1 cellular context compared by ENCODE assay signal in genomic region chr19:15538774-15539173, GRCh38.
TF ChIP-seq lines count a peak whose summit lies in the region.

No MANE protein-coding gene starts in this region.

TF ChIP-seq in liver, 16 proteins besides CTCF, POLR2A, EP300 and RAD21:
- peak; percentile 97 for TF ChIP-seq REST (IDR thresholded peaks at IDR 0.05)
- TF ChIP-seq HNF4G (IDR thresholded peaks at IDR 0.05): no peak
